In genomic region chr19:12985049-12985776, GRCh38 we compare ENCODE assay signal across 1 cellular context.
TF ChIP-seq lines count a peak whose summit lies in the region.

No MANE protein-coding gene starts in this region.

TF ChIP-seq in K562, 482 proteins besides CTCF, POLR2A, EP300 and RAD21 (continued from another document):
- TF ChIP-seq, protein P1, sequence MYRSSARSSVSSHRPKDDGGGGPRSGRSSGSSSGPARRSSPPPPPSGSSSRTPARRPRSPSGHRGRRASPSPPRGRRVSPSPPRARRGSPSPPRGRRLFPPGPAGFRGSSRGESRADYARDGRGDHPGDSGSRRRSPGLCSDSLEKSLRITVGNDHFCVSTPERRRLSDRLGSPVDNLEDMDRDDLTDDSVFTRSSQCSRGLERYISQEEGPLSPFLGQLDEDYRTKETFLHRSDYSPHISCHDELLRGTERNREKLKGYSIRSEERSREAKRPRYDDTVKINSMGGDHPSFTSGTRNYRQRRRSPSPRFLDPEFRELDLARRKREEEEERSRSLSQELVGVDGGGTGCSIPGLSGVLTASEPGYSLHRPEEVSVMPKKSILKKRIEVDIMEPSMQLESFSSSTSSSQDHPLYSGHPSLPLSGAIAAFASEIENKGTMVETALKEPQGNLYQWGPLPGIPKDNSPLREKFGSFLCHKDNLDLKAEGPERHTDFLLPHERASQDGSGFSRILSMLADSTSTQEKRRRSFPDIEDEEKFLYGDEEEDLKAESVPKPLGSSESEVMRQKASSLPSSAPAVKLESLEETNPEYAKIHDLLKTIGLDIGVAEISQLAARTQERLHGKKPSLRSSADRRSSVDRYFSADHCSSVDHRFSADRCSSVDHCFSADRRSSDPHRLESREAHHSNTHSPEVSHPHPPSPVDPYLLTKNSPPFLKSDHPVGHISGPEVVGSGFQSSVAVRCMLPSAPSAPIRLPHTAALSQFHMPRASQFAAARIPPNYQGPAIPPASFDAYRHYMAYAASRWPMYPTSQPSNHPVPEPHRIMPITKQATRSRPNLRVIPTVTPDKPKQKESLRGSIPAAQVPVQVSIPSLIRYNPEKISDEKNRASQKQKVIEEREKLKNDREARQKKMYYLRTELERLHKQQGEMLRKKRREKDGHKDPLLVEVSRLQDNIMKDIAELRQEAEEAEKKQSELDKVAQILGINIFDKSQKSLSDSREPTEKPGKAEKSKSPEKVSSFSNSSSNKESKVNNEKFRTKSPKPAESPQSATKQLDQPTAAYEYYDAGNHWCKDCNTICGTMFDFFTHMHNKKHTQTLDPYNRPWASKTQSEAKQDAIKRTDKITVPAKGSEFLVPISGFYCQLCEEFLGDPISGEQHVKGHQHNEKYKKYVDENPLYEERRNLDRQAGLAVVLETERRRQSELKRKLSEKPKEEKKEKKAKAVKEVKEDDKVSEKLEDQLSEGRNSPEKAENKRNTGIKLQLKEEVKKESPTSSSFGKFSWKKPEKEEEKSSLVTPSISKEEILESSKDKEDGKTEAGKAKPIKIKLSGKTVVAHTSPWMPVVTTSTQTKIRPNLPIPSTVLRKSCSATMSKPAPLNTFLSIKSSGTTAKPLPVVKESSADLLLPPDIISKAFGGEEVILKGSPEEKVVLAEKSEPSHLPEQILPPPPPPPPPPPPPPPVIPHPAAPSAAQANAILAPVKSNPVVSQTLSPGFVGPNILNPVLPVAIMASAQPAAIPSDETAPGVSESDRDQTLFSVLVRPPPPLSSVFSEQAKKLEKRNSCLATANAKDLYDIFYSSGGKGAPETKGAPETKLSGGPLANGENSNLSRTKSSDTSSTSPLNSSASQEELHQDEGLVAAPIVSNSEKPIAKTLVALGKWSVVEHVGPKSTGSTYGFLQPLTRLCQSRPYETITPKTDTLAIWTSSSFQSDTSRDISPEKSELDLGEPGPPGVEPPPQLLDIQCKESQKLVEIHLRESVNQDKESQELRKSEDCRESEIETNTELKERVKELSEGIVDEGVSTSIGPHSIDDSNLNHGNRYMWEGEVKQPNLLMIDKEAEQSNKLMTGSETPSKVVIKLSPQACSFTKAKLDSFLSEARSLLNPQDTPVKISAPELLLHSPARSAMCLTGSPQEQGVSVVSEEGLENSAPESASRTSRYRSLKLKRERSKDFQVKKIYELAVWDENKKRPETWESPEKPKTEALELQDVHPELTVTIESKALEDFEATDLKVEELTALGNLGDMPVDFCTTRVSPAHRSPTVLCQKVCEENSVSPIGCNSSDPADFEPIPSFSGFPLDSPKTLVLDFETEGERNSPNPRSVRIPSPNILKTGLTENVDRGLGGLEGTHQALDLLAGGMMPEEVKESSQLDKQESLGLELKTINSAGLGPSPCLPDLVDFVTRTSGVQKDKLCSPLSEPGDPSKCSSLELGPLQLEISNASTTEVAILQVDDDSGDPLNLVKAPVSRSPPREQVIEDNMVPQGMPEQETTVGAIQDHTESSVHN (IDR thresholded peaks at IDR 0.05; ENCODE audit: borderline replicate concordance in 1 of 2, low read depth in 1 of 2), result peak in 1 of 2 experiments; percentile 79; a peak in 1 of 4 replicates
- TF ChIP-seq PTBP1 (IDR thresholded peaks at IDR 0.05; ENCODE audit: low read depth, low read length), result no peak
- TF ChIP-seq, protein P2, sequence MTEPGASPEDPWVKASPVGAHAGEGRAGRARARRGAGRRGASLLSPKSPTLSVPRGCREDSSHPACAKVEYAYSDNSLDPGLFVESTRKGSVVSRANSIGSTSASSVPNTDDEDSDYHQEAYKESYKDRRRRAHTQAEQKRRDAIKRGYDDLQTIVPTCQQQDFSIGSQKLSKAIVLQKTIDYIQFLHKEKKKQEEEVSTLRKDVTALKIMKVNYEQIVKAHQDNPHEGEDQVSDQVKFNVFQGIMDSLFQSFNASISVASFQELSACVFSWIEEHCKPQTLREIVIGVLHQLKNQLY (CRISPR knock-in tag; conservative IDR thresholded peaks at IDR 0.05), result 0 out of 4 replicates have a peak, but pooled peaks of 1 of the 2 experiments have one; percentile 44
- TF ChIP-seq, protein P3, sequence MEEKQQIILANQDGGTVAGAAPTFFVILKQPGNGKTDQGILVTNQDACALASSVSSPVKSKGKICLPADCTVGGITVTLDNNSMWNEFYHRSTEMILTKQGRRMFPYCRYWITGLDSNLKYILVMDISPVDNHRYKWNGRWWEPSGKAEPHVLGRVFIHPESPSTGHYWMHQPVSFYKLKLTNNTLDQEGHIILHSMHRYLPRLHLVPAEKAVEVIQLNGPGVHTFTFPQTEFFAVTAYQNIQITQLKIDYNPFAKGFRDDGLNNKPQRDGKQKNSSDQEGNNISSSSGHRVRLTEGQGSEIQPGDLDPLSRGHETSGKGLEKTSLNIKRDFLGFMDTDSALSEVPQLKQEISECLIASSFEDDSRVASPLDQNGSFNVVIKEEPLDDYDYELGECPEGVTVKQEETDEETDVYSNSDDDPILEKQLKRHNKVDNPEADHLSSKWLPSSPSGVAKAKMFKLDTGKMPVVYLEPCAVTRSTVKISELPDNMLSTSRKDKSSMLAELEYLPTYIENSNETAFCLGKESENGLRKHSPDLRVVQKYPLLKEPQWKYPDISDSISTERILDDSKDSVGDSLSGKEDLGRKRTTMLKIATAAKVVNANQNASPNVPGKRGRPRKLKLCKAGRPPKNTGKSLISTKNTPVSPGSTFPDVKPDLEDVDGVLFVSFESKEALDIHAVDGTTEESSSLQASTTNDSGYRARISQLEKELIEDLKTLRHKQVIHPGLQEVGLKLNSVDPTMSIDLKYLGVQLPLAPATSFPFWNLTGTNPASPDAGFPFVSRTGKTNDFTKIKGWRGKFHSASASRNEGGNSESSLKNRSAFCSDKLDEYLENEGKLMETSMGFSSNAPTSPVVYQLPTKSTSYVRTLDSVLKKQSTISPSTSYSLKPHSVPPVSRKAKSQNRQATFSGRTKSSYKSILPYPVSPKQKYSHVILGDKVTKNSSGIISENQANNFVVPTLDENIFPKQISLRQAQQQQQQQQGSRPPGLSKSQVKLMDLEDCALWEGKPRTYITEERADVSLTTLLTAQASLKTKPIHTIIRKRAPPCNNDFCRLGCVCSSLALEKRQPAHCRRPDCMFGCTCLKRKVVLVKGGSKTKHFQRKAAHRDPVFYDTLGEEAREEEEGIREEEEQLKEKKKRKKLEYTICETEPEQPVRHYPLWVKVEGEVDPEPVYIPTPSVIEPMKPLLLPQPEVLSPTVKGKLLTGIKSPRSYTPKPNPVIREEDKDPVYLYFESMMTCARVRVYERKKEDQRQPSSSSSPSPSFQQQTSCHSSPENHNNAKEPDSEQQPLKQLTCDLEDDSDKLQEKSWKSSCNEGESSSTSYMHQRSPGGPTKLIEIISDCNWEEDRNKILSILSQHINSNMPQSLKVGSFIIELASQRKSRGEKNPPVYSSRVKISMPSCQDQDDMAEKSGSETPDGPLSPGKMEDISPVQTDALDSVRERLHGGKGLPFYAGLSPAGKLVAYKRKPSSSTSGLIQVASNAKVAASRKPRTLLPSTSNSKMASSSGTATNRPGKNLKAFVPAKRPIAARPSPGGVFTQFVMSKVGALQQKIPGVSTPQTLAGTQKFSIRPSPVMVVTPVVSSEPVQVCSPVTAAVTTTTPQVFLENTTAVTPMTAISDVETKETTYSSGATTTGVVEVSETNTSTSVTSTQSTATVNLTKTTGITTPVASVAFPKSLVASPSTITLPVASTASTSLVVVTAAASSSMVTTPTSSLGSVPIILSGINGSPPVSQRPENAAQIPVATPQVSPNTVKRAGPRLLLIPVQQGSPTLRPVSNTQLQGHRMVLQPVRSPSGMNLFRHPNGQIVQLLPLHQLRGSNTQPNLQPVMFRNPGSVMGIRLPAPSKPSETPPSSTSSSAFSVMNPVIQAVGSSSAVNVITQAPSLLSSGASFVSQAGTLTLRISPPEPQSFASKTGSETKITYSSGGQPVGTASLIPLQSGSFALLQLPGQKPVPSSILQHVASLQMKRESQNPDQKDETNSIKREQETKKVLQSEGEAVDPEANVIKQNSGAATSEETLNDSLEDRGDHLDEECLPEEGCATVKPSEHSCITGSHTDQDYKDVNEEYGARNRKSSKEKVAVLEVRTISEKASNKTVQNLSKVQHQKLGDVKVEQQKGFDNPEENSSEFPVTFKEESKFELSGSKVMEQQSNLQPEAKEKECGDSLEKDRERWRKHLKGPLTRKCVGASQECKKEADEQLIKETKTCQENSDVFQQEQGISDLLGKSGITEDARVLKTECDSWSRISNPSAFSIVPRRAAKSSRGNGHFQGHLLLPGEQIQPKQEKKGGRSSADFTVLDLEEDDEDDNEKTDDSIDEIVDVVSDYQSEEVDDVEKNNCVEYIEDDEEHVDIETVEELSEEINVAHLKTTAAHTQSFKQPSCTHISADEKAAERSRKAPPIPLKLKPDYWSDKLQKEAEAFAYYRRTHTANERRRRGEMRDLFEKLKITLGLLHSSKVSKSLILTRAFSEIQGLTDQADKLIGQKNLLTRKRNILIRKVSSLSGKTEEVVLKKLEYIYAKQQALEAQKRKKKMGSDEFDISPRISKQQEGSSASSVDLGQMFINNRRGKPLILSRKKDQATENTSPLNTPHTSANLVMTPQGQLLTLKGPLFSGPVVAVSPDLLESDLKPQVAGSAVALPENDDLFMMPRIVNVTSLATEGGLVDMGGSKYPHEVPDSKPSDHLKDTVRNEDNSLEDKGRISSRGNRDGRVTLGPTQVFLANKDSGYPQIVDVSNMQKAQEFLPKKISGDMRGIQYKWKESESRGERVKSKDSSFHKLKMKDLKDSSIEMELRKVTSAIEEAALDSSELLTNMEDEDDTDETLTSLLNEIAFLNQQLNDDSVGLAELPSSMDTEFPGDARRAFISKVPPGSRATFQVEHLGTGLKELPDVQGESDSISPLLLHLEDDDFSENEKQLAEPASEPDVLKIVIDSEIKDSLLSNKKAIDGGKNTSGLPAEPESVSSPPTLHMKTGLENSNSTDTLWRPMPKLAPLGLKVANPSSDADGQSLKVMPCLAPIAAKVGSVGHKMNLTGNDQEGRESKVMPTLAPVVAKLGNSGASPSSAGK (IDR thresholded peaks at IDR 0.05), result peak; percentile 95
- no peak for TF ChIP-seq TSC22D4 (tag; IDR thresholded peaks at IDR 0.05)
- TF ChIP-seq FOSL1 (tag; conservative IDR thresholded peaks at IDR 0.05), result no peak
- TF ChIP-seq RBFOX2 (IDR thresholded peaks at IDR 0.05; ENCODE audit: low read depth, low read length), result peak; percentile 45
- no peak for TF ChIP-seq MBD2 (IDR thresholded peaks at IDR 0.05; ENCODE audit: borderline replicate concordance, low read depth)
- no peak for TF ChIP-seq ZNF780A (CRISPR knock-in tag; IDR thresholded peaks at IDR 0.05)
- no peak for TF ChIP-seq POLR2H (tag; IDR thresholded peaks at IDR 0.05; ENCODE audit: low read depth)
- TF ChIP-seq KLF16 (IDR thresholded peaks at IDR 0.05), result no peak
- TF ChIP-seq, protein P4, sequence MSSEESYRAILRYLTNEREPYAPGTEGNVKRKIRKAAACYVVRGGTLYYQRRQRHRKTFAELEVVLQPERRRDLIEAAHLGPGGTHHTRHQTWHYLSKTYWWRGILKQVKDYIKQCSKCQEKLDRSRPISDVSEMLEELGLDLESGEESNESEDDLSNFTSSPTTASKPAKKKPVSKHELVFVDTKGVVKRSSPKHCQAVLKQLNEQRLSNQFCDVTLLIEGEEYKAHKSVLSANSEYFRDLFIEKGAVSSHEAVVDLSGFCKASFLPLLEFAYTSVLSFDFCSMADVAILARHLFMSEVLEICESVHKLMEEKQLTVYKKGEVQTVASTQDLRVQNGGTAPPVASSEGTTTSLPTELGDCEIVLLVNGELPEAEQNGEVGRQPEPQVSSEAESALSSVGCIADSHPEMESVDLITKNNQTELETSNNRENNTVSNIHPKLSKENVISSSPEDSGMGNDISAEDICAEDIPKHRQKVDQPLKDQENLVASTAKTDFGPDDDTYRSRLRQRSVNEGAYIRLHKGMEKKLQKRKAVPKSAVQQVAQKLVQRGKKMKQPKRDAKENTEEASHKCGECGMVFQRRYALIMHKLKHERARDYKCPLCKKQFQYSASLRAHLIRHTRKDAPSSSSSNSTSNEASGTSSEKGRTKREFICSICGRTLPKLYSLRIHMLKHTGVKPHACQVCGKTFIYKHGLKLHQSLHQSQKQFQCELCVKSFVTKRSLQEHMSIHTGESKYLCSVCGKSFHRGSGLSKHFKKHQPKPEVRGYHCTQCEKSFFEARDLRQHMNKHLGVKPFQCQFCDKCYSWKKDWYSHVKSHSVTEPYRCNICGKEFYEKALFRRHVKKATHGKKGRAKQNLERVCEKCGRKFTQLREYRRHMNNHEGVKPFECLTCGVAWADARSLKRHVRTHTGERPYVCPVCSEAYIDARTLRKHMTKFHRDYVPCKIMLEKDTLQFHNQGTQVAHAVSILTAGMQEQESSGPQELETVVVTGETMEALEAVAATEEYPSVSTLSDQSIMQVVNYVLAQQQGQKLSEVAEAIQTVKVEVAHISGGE (CRISPR knock-in tag; IDR thresholded peaks at IDR 0.05), result no peak
- TF ChIP-seq ARID3A (IDR thresholded peaks at IDR 0.05; ENCODE audit: borderline replicate concordance, low read depth, low read length), result no peak
- TF ChIP-seq HLTF (IDR thresholded peaks at IDR 0.05), result no peak
- TF ChIP-seq, protein P5, sequence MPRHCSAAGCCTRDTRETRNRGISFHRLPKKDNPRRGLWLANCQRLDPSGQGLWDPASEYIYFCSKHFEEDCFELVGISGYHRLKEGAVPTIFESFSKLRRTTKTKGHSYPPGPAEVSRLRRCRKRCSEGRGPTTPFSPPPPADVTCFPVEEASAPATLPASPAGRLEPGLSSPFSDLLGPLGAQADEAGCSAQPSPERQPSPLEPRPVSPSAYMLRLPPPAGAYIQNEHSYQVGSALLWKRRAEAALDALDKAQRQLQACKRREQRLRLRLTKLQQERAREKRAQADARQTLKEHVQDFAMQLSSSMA (CRISPR knock-in tag; IDR thresholded peaks at IDR 0.05), result no peak
- 0 out of 2 replicates have a peak, but pooled peaks have one; percentile 14 for TF ChIP-seq SMC3 (conservative IDR thresholded peaks at IDR 0.05; ENCODE audit: insufficient read depth, low read depth, low read length)
- TF ChIP-seq SMAD4 (CRISPR knock-in tag; conservative IDR thresholded peaks at IDR 0.05), result 0 out of 2 replicates have a peak, but pooled peaks have one; percentile 23
- TF ChIP-seq NR2C1 (IDR thresholded peaks at IDR 0.05), result 0 out of 2 replicates have a peak, but pooled peaks have one; percentile 11
- peak; percentile 63; the same call in 1 of the 2 replicates for TF ChIP-seq NR2C1 (tag; IDR thresholded peaks at IDR 0.05)
